Comparison of ENCODE assay signal across 1 cellular context in the genomic region with DNA sequence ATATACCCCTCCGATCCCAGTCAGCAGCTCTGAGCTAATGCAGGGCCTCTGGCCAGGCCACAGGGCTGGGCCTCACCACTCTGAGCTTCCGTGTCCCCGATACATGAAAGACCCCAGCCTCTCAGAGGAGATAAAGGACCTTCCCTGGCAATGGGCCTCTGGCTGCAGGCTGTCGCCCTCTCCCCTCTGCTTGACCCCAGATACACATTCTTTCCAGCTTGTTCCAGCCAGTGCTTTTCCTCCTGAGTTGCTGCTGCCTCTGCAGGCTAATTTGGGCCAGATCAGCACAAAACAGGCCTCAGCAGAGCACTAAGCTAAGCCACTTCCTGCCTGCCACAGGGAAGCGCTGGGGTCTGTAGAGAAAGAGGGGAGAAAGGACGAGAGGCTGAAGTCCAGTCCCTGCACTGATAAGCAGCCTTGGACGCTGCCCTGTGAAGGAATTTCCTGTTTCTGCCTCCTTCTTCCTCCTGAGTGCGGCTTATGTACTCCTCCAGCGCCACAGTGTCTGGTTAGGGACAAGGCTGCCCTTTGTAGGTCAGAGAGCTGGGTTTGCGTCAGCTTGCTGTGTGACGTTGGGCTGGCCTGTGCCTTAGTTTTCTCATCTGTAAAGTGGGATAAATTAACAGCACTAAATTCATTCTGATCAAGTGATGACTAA.
TF ChIP-seq lines count a peak whose summit lies in the region.

No MANE protein-coding gene starts in this region.

TF ChIP-seq in HepG2, 621 proteins besides CTCF, POLR2A, EP300 and RAD21 (continued from another document and continues in another):
- TF ChIP-seq, protein P1, sequence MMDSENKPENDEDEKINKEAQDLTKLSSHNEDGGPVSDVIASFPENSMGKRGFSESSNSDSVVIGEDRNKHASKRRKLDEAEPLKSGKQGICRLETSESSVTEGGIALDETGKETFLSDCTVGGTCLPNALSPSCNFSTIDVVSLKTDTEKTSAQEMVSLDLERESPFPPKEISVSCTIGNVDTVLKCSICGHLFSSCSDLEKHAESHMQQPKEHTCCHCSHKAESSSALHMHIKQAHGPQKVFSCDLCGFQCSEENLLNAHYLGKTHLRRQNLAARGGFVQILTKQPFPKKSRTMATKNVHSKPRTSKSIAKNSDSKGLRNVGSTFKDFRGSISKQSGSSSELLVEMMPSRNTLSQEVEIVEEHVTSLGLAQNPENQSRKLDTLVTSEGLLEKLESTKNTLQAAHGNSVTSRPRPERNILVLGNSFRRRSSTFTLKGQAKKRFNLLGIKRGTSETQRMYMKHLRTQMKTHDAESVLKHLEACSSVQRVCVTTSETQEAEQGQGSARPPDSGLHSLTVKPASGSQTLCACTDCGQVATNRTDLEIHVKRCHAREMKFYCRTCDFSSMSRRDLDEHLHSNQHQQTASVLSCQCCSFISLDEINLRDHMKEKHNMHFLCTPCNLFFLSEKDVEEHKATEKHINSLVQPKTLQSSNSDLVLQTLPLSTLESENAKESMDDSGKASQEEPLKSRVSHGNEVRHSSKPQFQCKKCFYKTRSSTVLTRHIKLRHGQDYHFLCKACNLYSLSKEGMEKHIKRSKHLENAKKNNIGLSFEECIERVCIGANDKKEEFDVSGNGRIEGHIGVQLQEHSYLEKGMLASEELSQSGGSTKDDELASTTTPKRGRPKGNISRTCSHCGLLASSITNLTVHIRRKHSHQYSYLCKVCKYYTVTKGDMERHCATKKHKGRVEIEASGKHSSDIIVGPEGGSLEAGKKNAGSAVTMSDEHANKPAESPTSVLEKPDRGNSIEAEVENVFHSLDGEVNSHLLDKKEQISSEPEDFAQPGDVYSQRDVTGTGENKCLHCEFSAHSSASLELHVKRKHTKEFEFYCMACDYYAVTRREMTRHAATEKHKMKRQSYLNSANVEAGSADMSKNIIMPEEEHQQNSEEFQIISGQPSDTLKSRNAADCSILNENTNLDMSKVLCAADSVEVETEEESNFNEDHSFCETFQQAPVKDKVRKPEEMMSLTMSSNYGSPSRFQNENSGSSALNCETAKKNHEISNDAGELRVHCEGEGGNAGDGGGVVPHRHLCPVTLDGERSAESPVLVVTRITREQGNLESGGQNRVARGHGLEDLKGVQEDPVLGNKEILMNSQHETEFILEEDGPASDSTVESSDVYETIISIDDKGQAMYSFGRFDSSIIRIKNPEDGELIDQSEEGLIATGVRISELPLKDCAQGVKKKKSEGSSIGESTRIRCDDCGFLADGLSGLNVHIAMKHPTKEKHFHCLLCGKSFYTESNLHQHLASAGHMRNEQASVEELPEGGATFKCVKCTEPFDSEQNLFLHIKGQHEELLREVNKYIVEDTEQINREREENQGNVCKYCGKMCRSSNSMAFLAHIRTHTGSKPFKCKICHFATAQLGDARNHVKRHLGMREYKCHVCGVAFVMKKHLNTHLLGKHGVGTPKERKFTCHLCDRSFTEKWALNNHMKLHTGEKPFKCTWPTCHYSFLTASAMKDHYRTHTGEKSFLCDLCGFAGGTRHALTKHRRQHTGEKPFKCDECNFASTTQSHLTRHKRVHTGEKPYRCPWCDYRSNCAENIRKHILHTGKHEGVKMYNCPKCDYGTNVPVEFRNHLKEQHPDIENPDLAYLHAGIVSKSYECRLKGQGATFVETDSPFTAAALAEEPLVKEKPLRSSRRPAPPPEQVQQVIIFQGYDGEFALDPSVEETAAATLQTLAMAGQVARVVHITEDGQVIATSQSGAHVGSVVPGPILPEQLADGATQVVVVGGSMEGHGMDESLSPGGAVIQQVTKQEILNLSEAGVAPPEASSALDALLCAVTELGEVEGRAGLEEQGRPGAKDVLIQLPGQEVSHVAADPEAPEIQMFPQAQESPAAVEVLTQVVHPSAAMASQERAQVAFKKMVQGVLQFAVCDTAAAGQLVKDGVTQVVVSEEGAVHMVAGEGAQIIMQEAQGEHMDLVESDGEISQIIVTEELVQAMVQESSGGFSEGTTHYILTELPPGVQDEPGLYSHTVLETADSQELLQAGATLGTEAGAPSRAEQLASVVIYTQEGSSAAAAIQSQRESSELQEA (CRISPR knock-in tag; IDR thresholded peaks at IDR 0.05; ENCODE audit: not compliant biosample characterization) = peak; percentile 36
- TF ChIP-seq, protein P2, sequence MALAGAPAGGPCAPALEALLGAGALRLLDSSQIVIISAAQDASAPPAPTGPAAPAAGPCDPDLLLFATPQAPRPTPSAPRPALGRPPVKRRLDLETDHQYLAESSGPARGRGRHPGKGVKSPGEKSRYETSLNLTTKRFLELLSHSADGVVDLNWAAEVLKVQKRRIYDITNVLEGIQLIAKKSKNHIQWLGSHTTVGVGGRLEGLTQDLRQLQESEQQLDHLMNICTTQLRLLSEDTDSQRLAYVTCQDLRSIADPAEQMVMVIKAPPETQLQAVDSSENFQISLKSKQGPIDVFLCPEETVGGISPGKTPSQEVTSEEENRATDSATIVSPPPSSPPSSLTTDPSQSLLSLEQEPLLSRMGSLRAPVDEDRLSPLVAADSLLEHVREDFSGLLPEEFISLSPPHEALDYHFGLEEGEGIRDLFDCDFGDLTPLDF (CRISPR knock-in tag; IDR thresholded peaks at IDR 0.05) = no peak; the same call in 1 of the 2 replicates
- TF ChIP-seq ZNF672 (CRISPR knock-in tag; IDR thresholded peaks at IDR 0.05) (no peak), ZNF230 (CRISPR knock-in tag; IDR thresholded peaks at IDR 0.05) (no peak), ZFYVE20 (CRISPR knock-in tag; IDR thresholded peaks at IDR 0.05; ENCODE audit: borderline replicate concordance, low read depth) (no peak), HHEX (CRISPR knock-in tag; IDR thresholded peaks at IDR 0.05) (no peak), ASH2L (IDR thresholded peaks at IDR 0.05; ENCODE audit: insufficient read length, low read depth, low read length) (peak; percentile 38), ISL2 (CRISPR knock-in tag; IDR thresholded peaks at IDR 0.05) (0 out of 2 replicates have a peak, but pooled peaks have one; percentile 72), MED8 (CRISPR knock-in tag; IDR thresholded peaks at IDR 0.05; ENCODE audit: insufficient replicate concordance) (peak; percentile 78), ZNF7 (CRISPR knock-in tag; IDR thresholded peaks at IDR 0.05) (no peak), YY1 (IDR thresholded peaks at IDR 0.05; ENCODE audit: insufficient read depth, insufficient replicate concordance, low read depth, low read length) (peak; percentile 21), RBAK (CRISPR knock-in tag; IDR thresholded peaks at IDR 0.05) (peak; percentile 74; the same call in 1 of the 2 replicates), SNAPC2 (CRISPR knock-in tag; IDR thresholded peaks at IDR 0.05) (0 out of 2 replicates have a peak, but pooled peaks have one; percentile 72), ZNF790 (CRISPR knock-in tag; IDR thresholded peaks at IDR 0.05; ENCODE audit: borderline replicate concordance) (no peak), ZNF629 (CRISPR knock-in tag; conservative IDR thresholded peaks at IDR 0.05) (peak; percentile 100), SALL1 (CRISPR knock-in tag; IDR thresholded peaks at IDR 0.05) (peak; percentile 91), NFYC (CRISPR knock-in tag; IDR thresholded peaks at IDR 0.05) (no peak), ZNF451 (CRISPR knock-in tag; IDR thresholded peaks at IDR 0.05) (0 out of 2 replicates have a peak, but pooled peaks have one; percentile 66)
- TF ChIP-seq, protein P3, sequence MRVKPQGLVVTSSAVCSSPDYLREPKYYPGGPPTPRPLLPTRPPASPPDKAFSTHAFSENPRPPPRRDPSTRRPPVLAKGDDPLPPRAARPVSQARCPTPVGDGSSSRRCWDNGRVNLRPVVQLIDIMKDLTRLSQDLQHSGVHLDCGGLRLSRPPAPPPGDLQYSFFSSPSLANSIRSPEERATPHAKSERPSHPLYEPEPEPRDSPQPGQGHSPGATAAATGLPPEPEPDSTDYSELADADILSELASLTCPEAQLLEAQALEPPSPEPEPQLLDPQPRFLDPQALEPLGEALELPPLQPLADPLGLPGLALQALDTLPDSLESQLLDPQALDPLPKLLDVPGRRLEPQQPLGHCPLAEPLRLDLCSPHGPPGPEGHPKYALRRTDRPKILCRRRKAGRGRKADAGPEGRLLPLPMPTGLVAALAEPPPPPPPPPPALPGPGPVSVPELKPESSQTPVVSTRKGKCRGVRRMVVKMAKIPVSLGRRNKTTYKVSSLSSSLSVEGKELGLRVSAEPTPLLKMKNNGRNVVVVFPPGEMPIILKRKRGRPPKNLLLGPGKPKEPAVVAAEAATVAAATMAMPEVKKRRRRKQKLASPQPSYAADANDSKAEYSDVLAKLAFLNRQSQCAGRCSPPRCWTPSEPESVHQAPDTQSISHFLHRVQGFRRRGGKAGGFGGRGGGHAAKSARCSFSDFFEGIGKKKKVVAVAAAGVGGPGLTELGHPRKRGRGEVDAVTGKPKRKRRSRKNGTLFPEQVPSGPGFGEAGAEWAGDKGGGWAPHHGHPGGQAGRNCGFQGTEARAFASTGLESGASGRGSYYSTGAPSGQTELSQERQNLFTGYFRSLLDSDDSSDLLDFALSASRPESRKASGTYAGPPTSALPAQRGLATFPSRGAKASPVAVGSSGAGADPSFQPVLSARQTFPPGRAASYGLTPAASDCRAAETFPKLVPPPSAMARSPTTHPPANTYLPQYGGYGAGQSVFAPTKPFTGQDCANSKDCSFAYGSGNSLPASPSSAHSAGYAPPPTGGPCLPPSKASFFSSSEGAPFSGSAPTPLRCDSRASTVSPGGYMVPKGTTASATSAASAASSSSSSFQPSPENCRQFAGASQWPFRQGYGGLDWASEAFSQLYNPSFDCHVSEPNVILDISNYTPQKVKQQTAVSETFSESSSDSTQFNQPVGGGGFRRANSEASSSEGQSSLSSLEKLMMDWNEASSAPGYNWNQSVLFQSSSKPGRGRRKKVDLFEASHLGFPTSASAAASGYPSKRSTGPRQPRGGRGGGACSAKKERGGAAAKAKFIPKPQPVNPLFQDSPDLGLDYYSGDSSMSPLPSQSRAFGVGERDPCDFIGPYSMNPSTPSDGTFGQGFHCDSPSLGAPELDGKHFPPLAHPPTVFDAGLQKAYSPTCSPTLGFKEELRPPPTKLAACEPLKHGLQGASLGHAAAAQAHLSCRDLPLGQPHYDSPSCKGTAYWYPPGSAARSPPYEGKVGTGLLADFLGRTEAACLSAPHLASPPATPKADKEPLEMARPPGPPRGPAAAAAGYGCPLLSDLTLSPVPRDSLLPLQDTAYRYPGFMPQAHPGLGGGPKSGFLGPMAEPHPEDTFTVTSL (CRISPR knock-in tag; IDR thresholded peaks at IDR 0.05; ENCODE audit: borderline replicate concordance) = peak; percentile 66; the same call in 1 of the 2 replicates
- TF ChIP-seq, protein P4, sequence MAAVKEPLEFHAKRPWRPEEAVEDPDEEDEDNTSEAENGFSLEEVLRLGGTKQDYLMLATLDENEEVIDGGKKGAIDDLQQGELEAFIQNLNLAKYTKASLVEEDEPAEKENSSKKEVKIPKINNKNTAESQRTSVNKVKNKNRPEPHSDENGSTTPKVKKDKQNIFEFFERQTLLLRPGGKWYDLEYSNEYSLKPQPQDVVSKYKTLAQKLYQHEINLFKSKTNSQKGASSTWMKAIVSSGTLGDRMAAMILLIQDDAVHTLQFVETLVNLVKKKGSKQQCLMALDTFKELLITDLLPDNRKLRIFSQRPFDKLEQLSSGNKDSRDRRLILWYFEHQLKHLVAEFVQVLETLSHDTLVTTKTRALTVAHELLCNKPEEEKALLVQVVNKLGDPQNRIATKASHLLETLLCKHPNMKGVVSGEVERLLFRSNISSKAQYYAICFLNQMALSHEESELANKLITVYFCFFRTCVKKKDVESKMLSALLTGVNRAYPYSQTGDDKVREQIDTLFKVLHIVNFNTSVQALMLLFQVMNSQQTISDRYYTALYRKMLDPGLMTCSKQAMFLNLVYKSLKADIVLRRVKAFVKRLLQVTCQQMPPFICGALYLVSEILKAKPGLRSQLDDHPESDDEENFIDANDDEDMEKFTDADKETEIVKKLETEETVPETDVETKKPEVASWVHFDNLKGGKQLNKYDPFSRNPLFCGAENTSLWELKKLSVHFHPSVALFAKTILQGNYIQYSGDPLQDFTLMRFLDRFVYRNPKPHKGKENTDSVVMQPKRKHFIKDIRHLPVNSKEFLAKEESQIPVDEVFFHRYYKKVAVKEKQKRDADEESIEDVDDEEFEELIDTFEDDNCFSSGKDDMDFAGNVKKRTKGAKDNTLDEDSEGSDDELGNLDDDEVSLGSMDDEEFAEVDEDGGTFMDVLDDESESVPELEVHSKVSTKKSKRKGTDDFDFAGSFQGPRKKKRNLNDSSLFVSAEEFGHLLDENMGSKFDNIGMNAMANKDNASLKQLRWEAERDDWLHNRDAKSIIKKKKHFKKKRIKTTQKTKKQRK (IDR thresholded peaks at IDR 0.05; ENCODE audit: low read length) = no peak
- TF ChIP-seq, protein P5, sequence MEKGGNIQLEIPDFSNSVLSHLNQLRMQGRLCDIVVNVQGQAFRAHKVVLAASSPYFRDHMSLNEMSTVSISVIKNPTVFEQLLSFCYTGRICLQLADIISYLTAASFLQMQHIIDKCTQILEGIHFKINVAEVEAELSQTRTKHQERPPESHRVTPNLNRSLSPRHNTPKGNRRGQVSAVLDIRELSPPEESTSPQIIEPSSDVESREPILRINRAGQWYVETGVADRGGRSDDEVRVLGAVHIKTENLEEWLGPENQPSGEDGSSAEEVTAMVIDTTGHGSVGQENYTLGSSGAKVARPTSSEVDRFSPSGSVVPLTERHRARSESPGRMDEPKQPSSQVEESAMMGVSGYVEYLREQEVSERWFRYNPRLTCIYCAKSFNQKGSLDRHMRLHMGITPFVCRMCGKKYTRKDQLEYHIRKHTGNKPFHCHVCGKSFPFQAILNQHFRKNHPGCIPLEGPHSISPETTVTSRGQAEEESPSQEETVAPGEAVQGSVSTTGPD (CRISPR knock-in tag; IDR thresholded peaks at IDR 0.05) = no peak
- TF ChIP-seq, protein P6, sequence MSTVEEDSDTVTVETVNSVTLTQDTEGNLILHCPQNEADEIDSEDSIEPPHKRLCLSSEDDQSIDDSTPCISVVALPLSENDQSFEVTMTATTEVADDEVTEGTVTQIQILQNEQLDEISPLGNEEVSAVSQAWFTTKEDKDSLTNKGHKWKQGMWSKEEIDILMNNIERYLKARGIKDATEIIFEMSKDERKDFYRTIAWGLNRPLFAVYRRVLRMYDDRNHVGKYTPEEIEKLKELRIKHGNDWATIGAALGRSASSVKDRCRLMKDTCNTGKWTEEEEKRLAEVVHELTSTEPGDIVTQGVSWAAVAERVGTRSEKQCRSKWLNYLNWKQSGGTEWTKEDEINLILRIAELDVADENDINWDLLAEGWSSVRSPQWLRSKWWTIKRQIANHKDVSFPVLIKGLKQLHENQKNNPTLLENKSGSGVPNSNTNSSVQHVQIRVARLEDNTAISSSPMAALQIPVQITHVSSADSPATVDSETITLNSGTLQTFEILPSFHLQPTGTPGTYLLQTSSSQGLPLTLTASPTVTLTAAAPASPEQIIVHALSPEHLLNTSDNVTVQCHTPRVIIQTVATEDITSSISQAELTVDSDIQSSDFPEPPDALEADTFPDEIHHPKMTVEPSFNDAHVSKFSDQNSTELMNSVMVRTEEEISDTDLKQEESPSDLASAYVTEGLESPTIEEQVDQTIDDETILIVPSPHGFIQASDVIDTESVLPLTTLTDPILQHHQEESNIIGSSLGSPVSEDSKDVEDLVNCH (CRISPR knock-in tag; IDR thresholded peaks at IDR 0.05) = no peak
- TF ChIP-seq, protein P7, sequence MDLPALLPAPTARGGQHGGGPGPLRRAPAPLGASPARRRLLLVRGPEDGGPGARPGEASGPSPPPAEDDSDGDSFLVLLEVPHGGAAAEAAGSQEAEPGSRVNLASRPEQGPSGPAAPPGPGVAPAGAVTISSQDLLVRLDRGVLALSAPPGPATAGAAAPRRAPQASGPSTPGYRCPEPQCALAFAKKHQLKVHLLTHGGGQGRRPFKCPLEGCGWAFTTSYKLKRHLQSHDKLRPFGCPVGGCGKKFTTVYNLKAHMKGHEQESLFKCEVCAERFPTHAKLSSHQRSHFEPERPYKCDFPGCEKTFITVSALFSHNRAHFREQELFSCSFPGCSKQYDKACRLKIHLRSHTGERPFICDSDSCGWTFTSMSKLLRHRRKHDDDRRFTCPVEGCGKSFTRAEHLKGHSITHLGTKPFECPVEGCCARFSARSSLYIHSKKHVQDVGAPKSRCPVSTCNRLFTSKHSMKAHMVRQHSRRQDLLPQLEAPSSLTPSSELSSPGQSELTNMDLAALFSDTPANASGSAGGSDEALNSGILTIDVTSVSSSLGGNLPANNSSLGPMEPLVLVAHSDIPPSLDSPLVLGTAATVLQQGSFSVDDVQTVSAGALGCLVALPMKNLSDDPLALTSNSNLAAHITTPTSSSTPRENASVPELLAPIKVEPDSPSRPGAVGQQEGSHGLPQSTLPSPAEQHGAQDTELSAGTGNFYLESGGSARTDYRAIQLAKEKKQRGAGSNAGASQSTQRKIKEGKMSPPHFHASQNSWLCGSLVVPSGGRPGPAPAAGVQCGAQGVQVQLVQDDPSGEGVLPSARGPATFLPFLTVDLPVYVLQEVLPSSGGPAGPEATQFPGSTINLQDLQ (CRISPR knock-in tag; IDR thresholded peaks at IDR 0.05) = no peak
